ENCODE assay signal across 8 cellular contexts in genomic region chr13:113152894-113153809, GRCh38. TPM values are rescaled to one million over a fixed set of nuclear protein-coding genes. Genes with fewer than 3 reads are reported as not detected.
DNase-seq lines count a peak whose midpoint lies in the region; ATAC-seq and TF ChIP-seq lines count a peak whose summit lies in the region.

No MANE protein-coding gene starts in this region.

- no peak for TF ChIP-seq POLR2A in transverse colon (IDR thresholded peaks at IDR 0.05)

- in situ Hi-C loops in G401 (cut with HindIII; ENCODE audit: low sequenced_read_pairs): no loop called here
- in situ Hi-C loops in transverse colon (cut with MboI; ENCODE audit: low pct_ligation_motif_present in 1 of 4, low pct_unique_long_range_greater_than_20kb in 1 of 4, low sequenced_read_pairs in 3 of 4): no loop called here

- H3K4me3 ChIP-seq in SK-N-MC: peak overlapping the region; percentile 73
- peak overlapping the region; percentile 70 to 73 for H3K4me3 ChIP-seq in duodenal mucosa (ENCODE audit: low read depth in 1 of 2, low read length in 2 of 2)
- peak overlapping the region; percentile 7 to 53 (median 28) for H3K4me3 ChIP-seq in transverse colon

- no peak for TF ChIP-seq CTCF in transverse colon (IDR thresholded peaks at IDR 0.05)

- intact Hi-C loops in transverse colon (cut with DNase I; ENCODE audit: low total_unique reads): no loop called here

- peak; percentile 34 for DNase-seq in G401 (ENCODE audit: low spot score)
- no peak for DNase-seq in SK-N-MC (ENCODE audit: low read depth, low spot score)
- DNase-seq in medulla oblongata (ENCODE audit: extremely low spot score): peak; percentile 21
- DNase-seq in transverse colon: peak; percentile 42

- ATAC-seq in HG02798 (IDR thresholded peaks at IDR 0.05; ENCODE audit: poor library complexity, unreplicated experiment): peak; percentile 28
- no peak for ATAC-seq in HG02588 (IDR thresholded peaks at IDR 0.05; ENCODE audit: unreplicated experiment)
- no peak for ATAC-seq in HG03520 (IDR thresholded peaks at IDR 0.05; ENCODE audit: unreplicated experiment)

- 18 to 20% methylated on average over 9 to 56 of the region's 62 CpGs for WGBS in transverse colon (ENCODE audit: low coverage in 1 of 2), 2 donors

- H3K9me3 ChIP-seq in SK-N-MC (ENCODE audit: low read depth, low read length) (no peaks in the 10 kb centered on the region), duodenal mucosa (ENCODE audit: control insufficient read depth in 1 of 2, low read length in 2 of 2) (no peaks in the 10 kb centered on the region), transverse colon (no peaks in the 10 kb centered on the region)

- peak overlapping the region; percentile 91 for H3K27ac ChIP-seq in SK-N-MC
- H3K27ac ChIP-seq in duodenal mucosa (ENCODE audit: low read depth, low read length): peak overlapping the region; percentile 51
- H3K27ac ChIP-seq in transverse colon: peak overlapping the region; percentile 56 to 84 (median 67)

- TF ChIP-seq EP300 in transverse colon (IDR thresholded peaks at IDR 0.05; ENCODE audit: low read depth): no peak

- H3K27me3 ChIP-seq in duodenal mucosa (ENCODE audit: control insufficient read depth in 1 of 2, insufficient read depth in 2 of 2, low read length in 2 of 2) (peaks cover 0 to 6% of the 10 kb centered on the region in 2 donors), transverse colon (peaks cover 10% of the 10 kb centered on the region)

- H3K4me1 ChIP-seq in duodenal mucosa (ENCODE audit: control insufficient read depth in 1 of 2, insufficient read depth in 2 of 2, low read length in 2 of 2): peaks cover 12 to 20% of the 10 kb centered on the region in 2 donors
- H3K4me1 ChIP-seq in transverse colon: peaks cover 7 to 23% (median 13%) of the 10 kb centered on the region in 4 donors

- peak overlapping the region; percentile 70 for H3K9ac ChIP-seq in SK-N-MC (ENCODE audit: insufficient read length)
- H3K9ac ChIP-seq in duodenal mucosa (ENCODE audit: low read depth in 1 of 2, low read length in 2 of 2): peak overlapping the region; percentile 43 to 54

- H3K36me3 ChIP-seq in SK-N-MC (ENCODE audit: insufficient read depth, low read length) (no peaks in the 10 kb centered on the region), duodenal mucosa (ENCODE audit: control insufficient read depth in 1 of 2, insufficient read depth in 2 of 2, low read length in 2 of 2) (no peaks in the 10 kb centered on the region), transverse colon (no peaks in the 10 kb centered on the region)

RNA-seq across cellular contexts. Expression of gene PROZ, which starts 5.3 kb away (rescaled TPM):
- not detected in 2 replicates for total RNA-seq in G401 (2014; rRNA removed; shearing (Covaris generic))
- not detected for total RNA-seq in transverse colon

RNA-seq across cellular contexts. Expression of gene F10, which starts 30.6 kb away (rescaled TPM):
- total RNA-seq in G401 (2014; rRNA removed; shearing (Covaris generic)): not detected in 2 replicates
- total RNA-seq in transverse colon: 1 to 10 TPM in 3 of 4 donors, under 1 TPM in 1; 0.60 to 4.6 (median 3.4) TPM

RNA-seq across cellular contexts. Expression of gene F7, which starts 47.6 kb away (rescaled TPM):
- total RNA-seq in G401 (2014; rRNA removed; shearing (Covaris generic)): not detected in 2 replicates
- not detected for total RNA-seq in transverse colon

RNA-seq across cellular contexts. Expression of gene PCID2, which starts 55.3 kb away (rescaled TPM):
- 89.6 and 103 TPM in 2 replicates for total RNA-seq in G401 (2014; rRNA removed; shearing (Covaris generic))
- total RNA-seq in transverse colon: 10 to 100 TPM; 13.1 to 87.6 (median 41.3) TPM

RNA-seq across cellular contexts. Expression of gene CUL4A, which starts 56.3 kb away (rescaled TPM):
- 154 and 194 TPM in 2 replicates for total RNA-seq in G401 (2014; rRNA removed; shearing (Covaris generic))
- total RNA-seq in transverse colon: 100 to 1,000 TPM in 2 of 4 donors, 10 to 100 TPM in 2; 87.6 to 150 (median 110) TPM
